Comparison of ENCODE assay signal across 8 cellular contexts in genomic region chr3:69085543-69086132, GRCh38. TPM values are rescaled to one million over a fixed set of nuclear protein-coding genes. Genes with fewer than 3 reads are reported as not detected.
A peak's percentile ranks its signal among the peaks of the same experiment; 100 is the strongest.
DNase-seq lines count a peak whose midpoint lies in the region; ATAC-seq and TF ChIP-seq lines count a peak whose summit lies in the region.

No MANE protein-coding gene starts in this region.

- 0% methylated on average over 9 of the region's 10 CpGs for WGBS in esophagus muscularis mucosa

- H3K27ac Mint-ChIP-seq in T-helper 17 cell = peak overlapping the region; percentile 97
- peak overlapping the region; percentile 97 to 100 (median 98) for H3K27ac Mint-ChIP-seq in naive B cell

- ATAC-seq in T-helper 17 cell = peak; percentile 6
- no peak for ATAC-seq in naive B cell (ENCODE audit: low read depth in 2 of 2)
- no peak for ATAC-seq in GM21723 (IDR thresholded peaks at IDR 0.05; ENCODE audit: unreplicated experiment)

- H3K27me3 Mint-ChIP-seq in T-helper 17 cell (no peaks in the 10 kb centered on the region), naive B cell (no peaks in the 10 kb centered on the region)

- intact Hi-C loops in esophagus muscularis mucosa (cut with DNase I) = loop anchor here (5.0 kb wide), 1 partner anchor 33 kb away; the partner anchor contains the start of gene TMF1

- DNase-seq in activated T-cell treated with anti-CD3 and anti-CD28 coated beads for 1 hour (ENCODE audit: low read depth) = peak; percentile 11
- DNase-seq in activated T-cell treated with anti-CD3 and anti-CD28 coated beads, Interleukin-2, amount 50 U/mL, for 1 hour = no peak
- no peak for DNase-seq in T-helper 17 cell
- no peak for DNase-seq in esophagus muscularis mucosa (ENCODE audit: extremely low spot score)
- DNase-seq in naive B cell = no peak
- DNase-seq in NCI-H1436 treated with DMSO at 0.1 percent for 48 hours (lab: John Stamatoyannopoulos, UW) = no peak
- no peak for DNase-seq in foreskin melanocyte

- TF ChIP-seq CTCF in esophagus muscularis mucosa (IDR thresholded peaks at IDR 0.05) = no peak

- H3K27me3 ChIP-seq in esophagus muscularis mucosa = no peaks in the 10 kb centered on the region

- TF ChIP-seq POLR2A in esophagus muscularis mucosa (IDR thresholded peaks at IDR 0.05; ENCODE audit: low read depth) = no peak

- H3K36me3 Mint-ChIP-seq in T-helper 17 cell (ENCODE audit: low read depth) (peaks cover 4% of the 10 kb centered on the region), naive B cell (peaks cover 0 to 7% of the 10 kb centered on the region in 2 donors)

- peak overlapping the region; percentile 77 to 93 (median 86) for H3K4me3 ChIP-seq in esophagus muscularis mucosa

- H3K27ac ChIP-seq in esophagus muscularis mucosa (replicated peaks in 1 of 4) = peak overlapping the region; percentile 90 to 95 (median 93)

- H3K4me1 Mint-ChIP-seq in T-helper 17 cell = peaks cover 57% of the 10 kb centered on the region
- H3K4me1 Mint-ChIP-seq in naive B cell = peaks cover 54 to 87% (median 63%) of the 10 kb centered on the region in 3 donors

- peaks cover 73 to 84% (median 78%) of the 10 kb centered on the region in 4 donors for H3K4me1 ChIP-seq in esophagus muscularis mucosa

- H3K9me3 ChIP-seq in T-helper 17 cell (ENCODE audit: control insufficient read depth, low read length, poor library complexity, severe bottlenecking) = no peaks in the 10 kb centered on the region
- no peaks in the 10 kb centered on the region for H3K9me3 ChIP-seq in esophagus muscularis mucosa

- H3K9me3 Mint-ChIP-seq in naive B cell = no peaks in the 10 kb centered on the region

- no peak for TF ChIP-seq EP300 in esophagus muscularis mucosa (IDR thresholded peaks at IDR 0.05)

- H3K4me3 Mint-ChIP-seq in T-helper 17 cell (peak overlapping the region; percentile 96), naive B cell (peak overlapping the region; percentile 90 to 99 (median 97))

- peaks cover 0 to 2% (median 0%) of the 10 kb centered on the region in 4 donors for H3K36me3 ChIP-seq in esophagus muscularis mucosa

RNA-seq across cellular contexts. Expression of gene ARL6IP5, which starts 0.9 kb away (rescaled TPM):
- 100 to 1,000 TPM; 112 to 118 TPM for total RNA-seq in T-helper 17 cell
- 100 to 1,000 TPM; 100 to 142 (median 110) TPM for total RNA-seq in esophagus muscularis mucosa
- polyA plus RNA-seq in naive B cell (ENCODE audit: low read depth in 6 of 6) = 100 to 1,000 TPM; 278 to 469 (median 324) TPM

RNA-seq across cellular contexts. Expression of gene UBA3, which starts 5.5 kb away (rescaled TPM):
- 10 to 100 TPM; 53.5 to 56.2 TPM for total RNA-seq in T-helper 17 cell
- total RNA-seq in esophagus muscularis mucosa = 10 to 100 TPM; 39.5 to 72.3 (median 46.1) TPM
- polyA plus RNA-seq in naive B cell (ENCODE audit: low read depth in 6 of 6) = 100 to 1,000 TPM in 1 of 6 donors, 10 to 100 TPM in 5; 57.8 to 123 (median 61.1) TPM

RNA-seq across cellular contexts. Expression of gene TMF1, which starts 33.5 kb away (rescaled TPM):
- total RNA-seq in T-helper 17 cell (10 to 100 TPM; 68.1 to 84.5 TPM), esophagus muscularis mucosa (10 to 100 TPM; 23.0 to 35.8 (median 33.9) TPM)
- 10 to 100 TPM; 26.1 to 65.0 (median 54.4) TPM for polyA plus RNA-seq in naive B cell (ENCODE audit: low read depth in 6 of 6)

RNA-seq across cellular contexts. Expression of gene LMOD3, which starts 36.8 kb away (rescaled TPM):
- not detected for total RNA-seq in T-helper 17 cell
- total RNA-seq in esophagus muscularis mucosa = 1 to 10 TPM in 2 of 4 donors, under 1 TPM in 2; 0.50 to 2.9 (median 1.3) TPM
- polyA plus RNA-seq in naive B cell (ENCODE audit: low read depth in 6 of 6) = under 1 TPM in 3 of 6 donors, not detected in 3; 0.05 to 0.19 (median 0.09) TPM
